Comparison of ENCODE assay signal across 8 cellular contexts in the genomic region with DNA sequence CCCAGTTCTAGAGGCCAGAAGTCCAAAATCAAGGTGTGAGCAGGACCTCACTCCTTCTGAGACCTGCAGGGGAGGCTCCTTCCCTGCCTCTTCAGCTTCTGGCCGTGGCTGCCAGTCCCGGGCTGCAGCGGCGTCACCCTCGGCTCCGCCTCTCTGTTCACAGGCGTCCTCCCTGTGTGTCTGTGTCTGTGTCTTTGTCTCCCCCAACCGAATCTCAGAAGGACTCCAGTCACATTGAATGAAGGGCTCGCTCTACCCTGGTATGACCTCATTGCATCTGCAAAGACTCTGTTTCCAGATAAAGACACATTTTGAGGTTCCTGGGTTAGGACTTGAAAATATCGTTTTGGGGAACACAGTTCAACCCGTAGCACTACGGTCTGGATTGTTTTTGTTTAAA. TPM values are rescaled to one million over a fixed set of nuclear protein-coding genes. Genes with fewer than 3 reads are reported as not detected.
A peak's percentile ranks its signal among the peaks of the same experiment; 100 is the strongest.
DNase-seq lines count a peak whose midpoint lies in the region; ATAC-seq and TF ChIP-seq lines count a peak whose summit lies in the region.

No MANE protein-coding gene starts in this region.

- H3K9me3 ChIP-seq in Loucy (ENCODE audit: insufficient read depth, low read depth, low read length) = no peaks in the 10 kb centered on the region

- H3K27me3 ChIP-seq in Loucy (ENCODE audit: insufficient read depth, low read length, poor library complexity, severe bottlenecking) = no peaks in the 10 kb centered on the region

- H3K36me3 Mint-ChIP-seq in T-cell = no peaks in the 10 kb centered on the region
- H3K36me3 Mint-ChIP-seq in MCF 10A (ENCODE audit: insufficient read depth, unreplicated experiment) = no peaks in the 10 kb centered on the region

- peak overlapping the region; percentile 40 for H3K4me2 ChIP-seq in Loucy (ENCODE audit: low read depth, low read length, poor library complexity, severe bottlenecking)

- peak; percentile 90 to 100 (median 94) for ATAC-seq in T-cell (replicated peaks in 1 of 4)
- ATAC-seq in GM19452 (IDR thresholded peaks at IDR 0.05; ENCODE audit: unreplicated experiment) = no peak
- no peak for ATAC-seq in HG02798 (IDR thresholded peaks at IDR 0.05; ENCODE audit: poor library complexity, unreplicated experiment)

- H3K4me1 Mint-ChIP-seq in T-cell (peaks cover 4 to 12% (median 7%) of the 10 kb centered on the region in 3 donors), MCF 10A (ENCODE audit: insufficient read depth, unreplicated experiment) (peaks cover 9% of the 10 kb centered on the region)

- peak; percentile 10 to 54 (median 34) for DNase-seq in T-cell
- peak; percentile 48 for DNase-seq in MCF 10A (ENCODE audit: unreplicated experiment)
- peak; percentile 65 for DNase-seq in kidney tubule cell (ENCODE audit: low spot score)
- DNase-seq in stimulated activated CD8-positive, alpha-beta memory T cell treated with anti-CD3 and anti-CD28 coated beads, Interleukin-15, amount 100 ng/mL, for 48 hours (ENCODE audit: low read depth in 2 of 2) = peak; percentile 27 to 47

- no peaks in the 10 kb centered on the region for H3K79me2 ChIP-seq in Loucy (ENCODE audit: insufficient read depth, low read length)

- no peak overlapping the region for H3K9ac ChIP-seq in Loucy (ENCODE audit: low read depth, low read length, poor library complexity, severe bottlenecking)

- no TSS peak for BruUV-seq in MCF 10A (replicated peaks; lab: Mats Ljungman, UMichigan)

- H3K27me3 Mint-ChIP-seq in T-cell (peaks cover 14 to 26% of the 10 kb centered on the region in 2 donors), MCF 10A (ENCODE audit: insufficient read depth, unreplicated experiment) (peaks cover 7% of the 10 kb centered on the region)

- H3K9me3 Mint-ChIP-seq in T-cell (no peaks in the 10 kb centered on the region), MCF 10A (ENCODE audit: unreplicated experiment) (no peaks in the 10 kb centered on the region)

- TF ChIP-seq CTCF in GM12875 (IDR thresholded peaks at IDR 0.05; ENCODE audit: borderline replicate concordance, insufficient read depth, low read depth, low read length) = peak; percentile 12; the same call in 1 of the 2 replicates
- TF ChIP-seq CTCF in Loucy (conservative IDR thresholded peaks at IDR 0.05; ENCODE audit: low read length) = peak; percentile 52
- TF ChIP-seq CTCF in MCF 10A (IDR thresholded peaks at IDR 0.05; ENCODE audit: unreplicated experiment) = no peak

- no peaks in the 10 kb centered on the region for H3K9me2 ChIP-seq in Loucy (replicated peaks; ENCODE audit: low read depth, low read length)

- H3F3A ChIP-seq in Loucy (ENCODE audit: low read depth) = no peaks in the 10 kb centered on the region

- H2AFZ ChIP-seq in Loucy (ENCODE audit: low read length) = peak overlapping the region; percentile 54; the same call in 1 of the 2 replicates

- no peaks in the 10 kb centered on the region for H4K20me1 ChIP-seq in Loucy (ENCODE audit: insufficient read depth, low read length, poor library complexity, severe bottlenecking)

- H3K4me1 ChIP-seq in Loucy (ENCODE audit: insufficient read depth, low read length, poor library complexity, severe bottlenecking) = no peaks in the 10 kb centered on the region

- H3K27ac Mint-ChIP-seq in T-cell (no peak overlapping the region), MCF 10A (ENCODE audit: low read depth, unreplicated experiment) (no peak overlapping the region)

- H3K4me3 ChIP-seq in GM12875 (ENCODE audit: low read depth, low read length) (no peak overlapping the region), Loucy (ENCODE audit: low read length, poor library complexity, severe bottlenecking) (no peak overlapping the region)

- POLR2A ChIA-PET in T-cell (lab: Charles Lee) (no interaction called here), MCF 10A (lab: Yijun Ruan, JAX) (no interaction called here)

- H3K4me3 Mint-ChIP-seq in T-cell (peak overlapping the region in 1 of 3 donors; percentile 13), MCF 10A (ENCODE audit: unreplicated experiment) (no peak overlapping the region)

- no peaks in the 10 kb centered on the region for H3K36me3 ChIP-seq in Loucy (ENCODE audit: insufficient read depth, low read length)

- intact Hi-C loops in MCF 10A (cut with micrococcal nuclease) = no loop called here

- CTCF ChIA-PET in T-cell (lab: Charles Lee) = no interaction called here
- CTCF ChIA-PET in MCF 10A (lab: Yijun Ruan, JAX) = interaction anchor here (0.6 to 1.2 kb wide), 2 partner anchors 122 to 213 kb away, joined by 3 read pairs; no protein-coding TSS in a partner anchor

RNA-seq across cellular contexts. Expression of gene GALNT11, which starts 33.1 kb away (rescaled TPM):
- total RNA-seq in T-cell (10 to 100 TPM; 20.4 to 28.2 (median 24.0) TPM), MCF 10A (2022) (15.1 and 17.3 TPM in 2 replicates)

RNA-seq across cellular contexts. Expression of gene GALNTL5, which starts 36.1 kb away (rescaled TPM):
- total RNA-seq in T-cell = not detected
- not detected in 2 replicates for total RNA-seq in MCF 10A (2022)

Comparison
In these comparisons a context has a peak if more than half of its experiments do, and no peak if none do; other contexts are left out.
1. ATAC-seq: peak in T-cell (4 of 4); none in GM19452 (single experiment) and HG02798 (single experiment).
2. Peak in every context shown above with its lines, with median percentiles within 50 percentile points of each other: DNase-seq.